ENCODE assay signal across 10 cellular contexts in the genomic region with DNA sequence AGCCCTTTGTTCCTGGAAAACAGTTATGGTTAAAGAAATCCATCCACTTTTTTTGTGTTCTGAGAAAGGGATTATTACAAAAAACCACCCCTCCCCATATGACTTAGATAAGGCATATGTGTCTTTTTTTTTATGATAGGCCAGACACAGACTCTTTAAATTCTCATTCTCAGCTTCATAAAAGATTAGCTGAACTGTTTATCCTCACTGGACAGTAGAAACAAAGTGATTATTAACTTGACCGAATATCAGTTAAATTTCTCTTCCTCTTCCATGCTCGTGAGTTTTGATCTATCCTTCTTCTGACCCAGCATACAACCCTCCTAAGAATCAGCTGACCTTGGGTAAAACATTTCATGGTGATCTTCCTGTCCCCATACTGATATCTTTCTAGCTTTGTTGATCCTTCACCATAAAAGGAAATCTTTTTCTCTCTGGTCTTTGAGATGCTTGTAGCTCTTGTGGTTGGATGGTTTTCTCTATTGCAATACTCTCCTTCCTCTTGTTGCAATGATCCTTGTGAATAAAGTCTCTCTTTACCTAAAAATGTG. TPM values are rescaled to one million over a fixed set of nuclear protein-coding genes. Genes with fewer than 3 reads are reported as not detected.
DNase-seq lines count a peak whose midpoint lies in the region; ATAC-seq and TF ChIP-seq lines count a peak whose summit lies in the region.
"Had no signal": no experiment of that assay in that cellular context is flagged by ENCODE, and none has a peak within 500 bp of the region (broad histone marks: within the 10 kb centered on the region; RNA-seq: fewer than 3 reads in every experiment).

No MANE protein-coding gene starts in this region.

- no peaks in the 10 kb centered on the region for H3K27me3 Mint-ChIP-seq in CD4-positive, alpha-beta T cell
- H3K27me3 Mint-ChIP-seq in CD14-positive monocyte (ENCODE audit: low read depth in 3 of 3) (no peaks in the 10 kb centered on the region), Calu3 (ENCODE audit: unreplicated experiment) (peaks cover 59% of the 10 kb centered on the region)

- H3K36me3 Mint-ChIP-seq in CD4-positive, alpha-beta T cell (ENCODE audit: low read depth): peaks cover 25% of the 10 kb centered on the region
- H3K36me3 Mint-ChIP-seq in CD14-positive monocyte (peaks cover 11% of the 10 kb centered on the region in 2 donors), Calu3 (ENCODE audit: insufficient read depth, unreplicated experiment) (no peaks in the 10 kb centered on the region)

- no peaks in the 10 kb centered on the region for H3K9me3 Mint-ChIP-seq in CD4-positive, alpha-beta T cell
- peaks cover 0 to 3% (median 0%) of the 10 kb centered on the region in 7 donors for H3K9me3 Mint-ChIP-seq in CD14-positive monocyte
- H3K9me3 Mint-ChIP-seq in Calu3 (ENCODE audit: low read depth, unreplicated experiment): no peaks in the 10 kb centered on the region

- no peak overlapping the region for H3K27ac Mint-ChIP-seq in CD4-positive, alpha-beta T cell
- H3K27ac Mint-ChIP-seq in CD14-positive monocyte (no peak overlapping the region), Calu3 (ENCODE audit: unreplicated experiment) (no peak overlapping the region)

- no peak for DNase-seq in CD4-positive, alpha-beta T cell
- DNase-seq in right cardiac atrium: no peak
- no peak for DNase-seq in NAMALWA (ENCODE audit: low spot score)
- DNase-seq in CD14-positive monocyte (ENCODE audit: low spot score): no peak
- DNase-seq in stimulated activated CD4-positive, alpha-beta T cell treated with anti-CD3 and anti-CD28 coated beads, Interleukin-2, amount 100 ng/mL, for 48 hours: no peak
- no peak for DNase-seq in Calu3
- DNase-seq: DMS79, NCI-H1930 had no signal

- no peak overlapping the region for H3K4me3 Mint-ChIP-seq in CD4-positive, alpha-beta T cell
- H3K4me3 Mint-ChIP-seq in CD14-positive monocyte: no peak overlapping the region
- H3K4me3 Mint-ChIP-seq in Calu3 (ENCODE audit: low read depth, unreplicated experiment): no peak overlapping the region

- H3K9me3 ChIP-seq in CD4-positive, alpha-beta T cell (ENCODE audit: control insufficient read depth, low read length): no peaks in the 10 kb centered on the region
- no peaks in the 10 kb centered on the region for H3K9me3 ChIP-seq in right cardiac atrium (ENCODE audit: control insufficient read depth, low read length)

- CTCF ChIA-PET in CD4-positive, alpha-beta T cell (lab: Charles Lee): interaction anchor here (1.1 to 5.8 kb wide), 10 partner anchors 7 to 62 kb away, joined by 3 to 39 read pairs (median 10); partner anchors contain the start of gene MRPL17
- CTCF ChIA-PET in Calu3 (lab: Charles Lee): no interaction called here

- peak; percentile 27 for ATAC-seq in CD4-positive, alpha-beta T cell (ENCODE audit: poor library complexity)
- peak; percentile 40 for ATAC-seq in GM19324 (IDR thresholded peaks at IDR 0.05; ENCODE audit: low FRiP score, unreplicated experiment)
- peak; percentile 52 for ATAC-seq in HG03354 (IDR thresholded peaks at IDR 0.05; ENCODE audit: poor library complexity, severe bottlenecking, unreplicated experiment)
- peak in 1 of 2 donors; percentile 19 for ATAC-seq in right cardiac atrium

- H3K4me1 ChIP-seq in right cardiac atrium (ENCODE audit: control insufficient read depth, insufficient read depth, low read length): no peaks in the 10 kb centered on the region

- H3K27me3 ChIP-seq in CD4-positive, alpha-beta T cell (ENCODE audit: control insufficient read depth, insufficient read depth, low read length): no peaks in the 10 kb centered on the region
- H3K27me3 ChIP-seq in right cardiac atrium (ENCODE audit: control insufficient read depth, insufficient read depth): no peaks in the 10 kb centered on the region

- no TSS peak for BruUV-seq in Calu3 (replicated peaks; lab: Mats Ljungman, UMichigan)

- peak overlapping the region; percentile 93 for H3K27ac ChIP-seq in CD4-positive, alpha-beta T cell (ENCODE audit: low read depth, low read length)
- no peak overlapping the region for H3K27ac ChIP-seq in right cardiac atrium (ENCODE audit: low read length)

- H3K4me1 Mint-ChIP-seq in CD4-positive, alpha-beta T cell (ENCODE audit: low read depth): peaks cover 40% of the 10 kb centered on the region
- H3K4me1 Mint-ChIP-seq in CD14-positive monocyte (peaks cover 3% of the 10 kb centered on the region), Calu3 (ENCODE audit: low read depth, unreplicated experiment) (no peaks in the 10 kb centered on the region)

- POLR2A ChIA-PET in CD4-positive, alpha-beta T cell (lab: Charles Lee): interaction anchor here (1.1 to 4.3 kb wide), 12 partner anchors 10 to 355 kb away, joined by 3 to 81 read pairs (median 8); partner anchors contain the start of genes MRPL17, SMPD1, TAF10 and TPP1

- TF ChIP-seq CTCF in CD4-positive, alpha-beta T cell (IDR thresholded peaks at IDR 0.05): no peak
- TF ChIP-seq CTCF in CD14-positive monocyte (IDR thresholded peaks at IDR 0.05): no peak
- no peak for TF ChIP-seq CTCF in Calu3 (IDR thresholded peaks at IDR 0.05; ENCODE audit: unreplicated experiment)

- intact Hi-C loops in CD4-positive, alpha-beta T cell (cut with DNase I, micrococcal nuclease): loop anchor here (1.0 to 10.0 kb wide), 3 partner anchors 7 to 1051 kb away; no protein-coding TSS in a partner anchor
- intact Hi-C loops in right cardiac atrium (cut with DNase I): no loop called here
- intact Hi-C loops in CD14-positive monocyte (cut with micrococcal nuclease): no loop called here
- intact Hi-C loops in Calu3 (cut with micrococcal nuclease; ENCODE audit: unreplicated experiment): no loop called here

- WGBS in right cardiac atrium: 40% methylated on average over 2 of the region's 2 CpGs

- H3K4me3 ChIP-seq in right cardiac atrium (ENCODE audit: low read length): peak overlapping the region; percentile 39

RNA-seq across cellular contexts. Expression of gene OR2AG2, which starts 26.2 kb away (rescaled TPM):
- total RNA-seq in CD4-positive, alpha-beta T cell: under 1 TPM in 1 of 2 experiments, not detected in 1; 0.06 TPM
- total RNA-seq in right cardiac atrium: not detected
- not detected for polyA plus RNA-seq in right cardiac atrium
- not detected for polyA plus RNA-seq in CD14-positive monocyte
- not detected in 2 replicates for total RNA-seq in Calu3 (2022)

RNA-seq across cellular contexts. Expression of gene OR2AG1, which starts 37.3 kb away (rescaled TPM):
- total RNA-seq in CD4-positive, alpha-beta T cell: not detected
- total RNA-seq in right cardiac atrium: not detected
- not detected for polyA plus RNA-seq in right cardiac atrium
- not detected for polyA plus RNA-seq in CD14-positive monocyte
- not detected in 2 replicates for total RNA-seq in Calu3 (2022)

RNA-seq across cellular contexts. Expression of gene OR6A2, which starts 53.9 kb away (rescaled TPM):
- not detected for total RNA-seq in CD4-positive, alpha-beta T cell
- total RNA-seq in right cardiac atrium: under 1 TPM in 2 of 4 donors, not detected in 2; 0.06 to 0.08 TPM
- polyA plus RNA-seq in right cardiac atrium: not detected
- not detected for polyA plus RNA-seq in CD14-positive monocyte
- total RNA-seq in Calu3 (2022): 0.09 TPM in 1 of 2 replicates, not detected in the other

Comparison
In these comparisons a context has a peak if more than half of its experiments do, and no peak if none do; other contexts are left out.
1. intact Hi-C loops: an anchor here in CD4-positive, alpha-beta T cell (1.0 to 10.0 kb wide); none called in right cardiac atrium, CD14-positive monocyte and Calu3.